8 cellular contexts compared by ENCODE assay signal in the genomic region with DNA sequence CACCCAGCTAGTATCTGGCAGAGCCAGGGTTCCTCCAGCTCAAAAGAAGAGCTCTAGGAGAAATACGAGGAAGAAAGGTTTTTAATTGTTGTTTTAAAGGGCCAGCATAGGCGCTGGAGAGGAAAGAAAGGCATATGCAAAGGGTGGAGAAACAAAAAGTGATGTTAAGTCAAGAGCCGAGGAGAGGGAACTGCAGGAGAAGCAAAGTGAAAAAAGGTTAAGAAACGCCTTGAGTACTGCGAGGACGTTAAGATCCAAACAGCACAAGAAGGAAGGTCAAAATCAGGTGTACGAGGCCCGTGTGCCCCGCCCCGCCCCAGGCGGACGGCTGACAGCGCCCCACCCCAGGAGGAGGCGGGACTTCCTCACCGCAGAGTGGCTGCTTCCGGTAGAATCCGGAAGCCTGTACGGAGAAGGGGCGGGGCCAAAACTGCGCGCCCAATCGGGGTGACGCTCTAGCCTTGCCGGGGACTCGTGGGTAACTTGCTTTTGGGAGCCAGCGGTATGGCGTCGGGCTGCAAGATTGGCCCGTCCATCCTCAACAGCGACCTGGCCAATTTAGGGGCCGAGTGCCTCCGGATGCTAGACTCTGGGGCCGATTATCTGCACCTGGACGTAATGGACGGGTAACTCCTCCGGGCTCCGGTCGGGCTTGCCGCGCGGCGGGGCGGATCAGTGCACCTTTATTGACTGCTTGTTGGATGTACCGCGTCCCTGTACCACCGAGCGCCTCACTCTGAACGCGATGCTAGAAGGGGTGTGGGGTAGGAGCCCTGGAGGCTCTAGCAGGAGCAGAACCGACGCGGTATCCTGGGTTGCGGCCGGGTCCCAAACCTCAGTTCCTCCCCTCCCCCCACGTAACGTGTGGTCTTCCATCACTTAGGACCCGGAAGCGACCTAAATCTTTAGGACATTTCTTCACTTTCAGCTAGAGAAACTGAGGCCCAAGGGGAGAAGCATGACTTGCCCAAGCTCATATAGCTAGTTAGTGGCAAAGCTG. TPM values are rescaled to one million over a fixed set of nuclear protein-coding genes. Genes with fewer than 3 reads are reported as not detected.
DNase-seq lines count a peak whose midpoint lies in the region; ATAC-seq and TF ChIP-seq lines count a peak whose summit lies in the region.

A gene (plus strand): TSS at position 481 of the 1,000 bp plus-strand sequence. CDS start 24 bp downstream, at position 505.

- DNase-seq in NCI-H187 (lab: John Stamatoyannopoulos, UW) (peak; percentile 63 to 66), T-helper 2 cell (peak; percentile 93 to 97 (median 96)), left ventricle myocardium superior (peak; percentile 99), prostate gland (ENCODE audit: low spot score) (peak; percentile 93)

- H3K27ac ChIP-seq in angular gyrus (ENCODE audit: low read depth, low read length): peak within 1 kb of the TSS; percentile 88
- H3K27ac ChIP-seq in prostate gland: peak within 1 kb of the TSS; percentile 73 to 74
- no peak within 1 kb of the TSS for H3K27ac ChIP-seq in urinary bladder (ENCODE audit: low read depth)

- H3K36me3 ChIP-seq in prostate gland: no peaks in the 10 kb centered on the region
- no peaks in the 10 kb centered on the region for H3K36me3 ChIP-seq in urinary bladder (ENCODE audit: insufficient read depth)

- no peaks in the 10 kb centered on the region for H3K4me1 ChIP-seq in prostate gland (replicated peaks)
- H3K4me1 ChIP-seq in urinary bladder (ENCODE audit: insufficient read depth): no peaks in the 10 kb centered on the region

- H3K9me3 ChIP-seq in prostate gland: no peaks in the 10 kb centered on the region

- no peaks in the 10 kb centered on the region for H3K27me3 ChIP-seq in prostate gland (replicated peaks; ENCODE audit: insufficient read depth)

- under 1% methylated on average over 52 of the region's 58 CpGs for WGBS in prostate gland
- under 1% methylated on average over 58 of the region's 58 CpGs for WGBS in urinary bladder

- TF ChIP-seq POLR2A in prostate gland (IDR thresholded peaks at IDR 0.05): peak; percentile 48

- TF ChIP-seq CTCF in prostate gland (IDR thresholded peaks at IDR 0.05): no peak

- H3K4me3 ChIP-seq in prostate gland (peak within 1 kb of the TSS; percentile 69 to 85), urinary bladder (ENCODE audit: low read depth, low read length) (peak within 1 kb of the TSS; percentile 94)

- intact Hi-C loops in left ventricle myocardium superior (cut with micrococcal nuclease) (loop anchor here (10.0 kb wide), 1 partner anchor 172 kb away; a partner anchor contains a TSS), prostate gland (cut with DNase I) (loop anchor here (5.0 kb wide), 1 partner anchor 170 kb away; a partner anchor contains a TSS)

- peak; percentile 99 for ATAC-seq in GM18498 (IDR thresholded peaks at IDR 0.05; ENCODE audit: unreplicated experiment)
- peak; percentile 99 for ATAC-seq in HG02938 (IDR thresholded peaks at IDR 0.05; ENCODE audit: unreplicated experiment)
- ATAC-seq in left ventricle myocardium superior: peak; percentile 100

RNA-seq across cellular contexts. Expression of the gene that starts here (rescaled TPM):
- total RNA-seq in left ventricle myocardium superior (16.6 TPM), prostate gland (10 to 100 TPM; 44.1 to 60.1 TPM), urinary bladder (84.2 TPM)
- 37.7 TPM for polyA plus RNA-seq in urinary bladder
